In the genomic region with DNA sequence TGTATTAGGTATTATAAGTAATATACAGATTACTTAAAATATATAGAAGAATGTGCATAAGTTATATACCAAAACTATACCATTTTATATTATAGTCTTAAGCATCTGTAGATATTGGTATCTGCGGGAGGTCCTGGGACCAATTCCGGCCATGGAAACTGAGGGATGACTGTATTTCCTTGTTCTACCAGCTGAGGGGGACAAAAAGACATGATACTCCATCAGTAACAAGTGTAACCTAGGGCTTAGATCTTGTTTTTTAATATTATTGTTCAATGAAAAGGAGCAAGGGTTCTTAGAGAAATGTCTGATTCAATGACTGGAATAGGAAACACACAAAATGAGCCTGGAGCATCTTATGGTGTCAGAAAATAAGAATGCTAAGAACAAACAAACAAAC, we compare ENCODE assay signal across 23 cellular contexts.
"Had no signal": no experiment of that assay in that cellular context is flagged by ENCODE, and none has a peak within 500 bp of the region (broad histone marks: within the 10 kb centered on the region; RNA-seq: fewer than 3 reads in every experiment).

No MANE protein-coding gene starts in this region.

- H3K9me3 ChIP-seq: colonic mucosa, esophagus muscularis mucosa, gastroesophageal sphincter, left ventricle myocardium inferior, lower lobe of right lung, psoas muscle, sigmoid colon, stomach, thyroid gland, vagina had no signal

- H3K27me3 ChIP-seq: colonic mucosa, esophagus muscularis mucosa, foreskin keratinocyte, gastroesophageal sphincter, heart left ventricle, hepatocyte, sigmoid colon, stomach, thyroid gland, vagina had no signal

- H3K4me1 ChIP-seq: colonic mucosa, esophagus muscularis mucosa, foreskin keratinocyte, gastroesophageal sphincter, heart left ventricle, left ventricle myocardium inferior, lower lobe of right lung, psoas muscle, sigmoid colon, stomach, thyroid gland, vagina had no signal

- H3K27ac ChIP-seq: colonic mucosa, esophagus muscularis mucosa, foreskin keratinocyte, gastroesophageal sphincter, heart left ventricle, hepatocyte, left ventricle myocardium inferior, lower lobe of right lung, psoas muscle, sigmoid colon, stomach, thyroid gland, vagina had no signal

- H3K36me3 ChIP-seq: colonic mucosa, esophagus muscularis mucosa, gastroesophageal sphincter, heart left ventricle, left ventricle myocardium inferior, lower lobe of right lung, sigmoid colon, stomach, thyroid gland, vagina had no signal

- ATAC-seq: foreskin keratinocyte; gastroesophageal sphincter; heart left ventricle; left cardiac atrium; lower lobe of right lung; naive thymus-derived CD8-positive, alpha-beta T cell; psoas muscle; stimulated activated effector memory CD8-positive, alpha-beta T cell treated with anti-CD3 and anti-CD28 coated beads, Interleukin-12 subunit alpha, Interleukin-12 subunit beta, amount 100 ng/mL, for 72 hours had no signal

- DNase-seq: colonic mucosa; effector CD8-positive, alpha-beta T cell; foreskin keratinocyte; heart left ventricle; kidney; left cardiac atrium; left ventricle myocardium inferior; lower lobe of right lung; naive thymus-derived CD8-positive, alpha-beta T cell; nephron progenitor cell; nucleus accumbens; psoas muscle; sigmoid colon; stimulated activated CD4-positive, alpha-beta T cell treated with anti-CD3 and anti-CD28 coated beads, Interleukin-2, amount 100 ng/mL, for 24 hours; stimulated activated CD4-positive, alpha-beta T cell treated with anti-CD3 and anti-CD28 coated beads, Interleukin-4, amount 100 ng/mL, for 24 hours; stimulated activated naive CD4-positive, alpha-beta T cell treated with Interleukin-2 at 50 U/mL for 16 hours; stomach; thyroid gland had no signal

- H3K4me3 ChIP-seq: colonic mucosa, esophagus muscularis mucosa, gastroesophageal sphincter, heart left ventricle, hepatocyte, left ventricle myocardium inferior, lower lobe of right lung, psoas muscle, sigmoid colon, stomach, thyroid gland, vagina had no signal
